Comparison of ENCODE assay signal across 2 cellular contexts in the genomic region with DNA sequence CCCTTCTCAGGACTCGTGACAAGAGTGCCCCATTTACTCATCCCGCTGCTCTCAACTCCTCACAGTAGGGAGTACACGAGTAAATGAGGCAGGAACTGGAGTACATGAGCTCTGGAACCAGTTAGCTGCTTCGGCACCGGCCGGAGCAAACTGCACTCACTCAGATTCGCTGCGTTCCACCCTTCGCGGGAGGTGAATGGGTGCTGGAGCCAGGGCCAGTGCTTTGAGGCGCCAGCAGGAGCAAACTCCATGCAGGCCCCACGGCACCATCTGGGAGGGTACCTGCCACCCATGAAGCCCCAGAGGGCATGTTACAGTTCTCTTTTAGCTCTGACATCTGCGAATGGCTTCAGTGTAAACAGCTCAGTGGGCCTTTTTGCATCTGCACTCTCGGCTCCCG.
TF ChIP-seq lines count a peak whose summit lies in the region.

No MANE protein-coding gene starts in this region.

TF ChIP-seq in IMR-90, 13 proteins besides CTCF, POLR2A, EP300 and RAD21:
- TF ChIP-seq RFX5 (IDR thresholded peaks at IDR 0.05; ENCODE audit: low read depth, low read length) = no peak
- TF ChIP-seq MXI1 (IDR thresholded peaks at IDR 0.05; ENCODE audit: borderline replicate concordance, low read depth, low read length) = no peak
- no peak for TF ChIP-seq MAFK (IDR thresholded peaks at IDR 0.05; ENCODE audit: low read depth, low read length)
- TF ChIP-seq SMC3 (IDR thresholded peaks at IDR 0.05; ENCODE audit: low read depth, low read length) = no peak
- TF ChIP-seq, protein P1, sequence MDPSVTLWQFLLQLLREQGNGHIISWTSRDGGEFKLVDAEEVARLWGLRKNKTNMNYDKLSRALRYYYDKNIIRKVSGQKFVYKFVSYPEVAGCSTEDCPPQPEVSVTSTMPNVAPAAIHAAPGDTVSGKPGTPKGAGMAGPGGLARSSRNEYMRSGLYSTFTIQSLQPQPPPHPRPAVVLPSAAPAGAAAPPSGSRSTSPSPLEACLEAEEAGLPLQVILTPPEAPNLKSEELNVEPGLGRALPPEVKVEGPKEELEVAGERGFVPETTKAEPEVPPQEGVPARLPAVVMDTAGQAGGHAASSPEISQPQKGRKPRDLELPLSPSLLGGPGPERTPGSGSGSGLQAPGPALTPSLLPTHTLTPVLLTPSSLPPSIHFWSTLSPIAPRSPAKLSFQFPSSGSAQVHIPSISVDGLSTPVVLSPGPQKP (IDR thresholded peaks at IDR 0.05; ENCODE audit: borderline replicate concordance, low read depth, low read length) = no peak
- TF ChIP-seq, protein P2, sequence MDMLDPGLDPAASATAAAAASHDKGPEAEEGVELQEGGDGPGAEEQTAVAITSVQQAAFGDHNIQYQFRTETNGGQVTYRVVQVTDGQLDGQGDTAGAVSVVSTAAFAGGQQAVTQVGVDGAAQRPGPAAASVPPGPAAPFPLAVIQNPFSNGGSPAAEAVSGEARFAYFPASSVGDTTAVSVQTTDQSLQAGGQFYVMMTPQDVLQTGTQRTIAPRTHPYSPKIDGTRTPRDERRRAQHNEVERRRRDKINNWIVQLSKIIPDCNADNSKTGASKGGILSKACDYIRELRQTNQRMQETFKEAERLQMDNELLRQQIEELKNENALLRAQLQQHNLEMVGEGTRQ (IDR thresholded peaks at IDR 0.05; ENCODE audit: low read depth, low read length) = no peak
- TF ChIP-seq NFE2L2 (IDR thresholded peaks at IDR 0.05; ENCODE audit: low read depth, low read length) = no peak
- no peak for TF ChIP-seq RCOR1 (IDR thresholded peaks at IDR 0.05; ENCODE audit: insufficient replicate concordance, low read length)
- TF ChIP-seq CEBPB (IDR thresholded peaks at IDR 0.05; ENCODE audit: low read depth, low read length) = no peak
- no peak for TF ChIP-seq BHLHE40 (IDR thresholded peaks at IDR 0.05; ENCODE audit: low read depth, low read length)
- no peak for TF ChIP-seq FOS (IDR thresholded peaks at IDR 0.05; ENCODE audit: low read depth, low read length)
- TF ChIP-seq CHD1 (IDR thresholded peaks at IDR 0.05; ENCODE audit: low read depth, low read length) = no peak
- no peak for TF ChIP-seq MAZ (IDR thresholded peaks at IDR 0.05; ENCODE audit: borderline replicate concordance, low read depth, low read length)
TF ChIP-seq in IMR-90: peak in this region for 0.

TF ChIP-seq in K562, 482 proteins besides CTCF, POLR2A, EP300 and RAD21:
- TF ChIP-seq ARID2 (IDR thresholded peaks at IDR 0.05) (no peak), TAL1 (IDR thresholded peaks at IDR 0.05) (no peak), ZNF431 (CRISPR knock-in tag; IDR thresholded peaks at IDR 0.05) (no peak), HDGF (IDR thresholded peaks at IDR 0.05) (no peak)
- TF ChIP-seq, protein P3, sequence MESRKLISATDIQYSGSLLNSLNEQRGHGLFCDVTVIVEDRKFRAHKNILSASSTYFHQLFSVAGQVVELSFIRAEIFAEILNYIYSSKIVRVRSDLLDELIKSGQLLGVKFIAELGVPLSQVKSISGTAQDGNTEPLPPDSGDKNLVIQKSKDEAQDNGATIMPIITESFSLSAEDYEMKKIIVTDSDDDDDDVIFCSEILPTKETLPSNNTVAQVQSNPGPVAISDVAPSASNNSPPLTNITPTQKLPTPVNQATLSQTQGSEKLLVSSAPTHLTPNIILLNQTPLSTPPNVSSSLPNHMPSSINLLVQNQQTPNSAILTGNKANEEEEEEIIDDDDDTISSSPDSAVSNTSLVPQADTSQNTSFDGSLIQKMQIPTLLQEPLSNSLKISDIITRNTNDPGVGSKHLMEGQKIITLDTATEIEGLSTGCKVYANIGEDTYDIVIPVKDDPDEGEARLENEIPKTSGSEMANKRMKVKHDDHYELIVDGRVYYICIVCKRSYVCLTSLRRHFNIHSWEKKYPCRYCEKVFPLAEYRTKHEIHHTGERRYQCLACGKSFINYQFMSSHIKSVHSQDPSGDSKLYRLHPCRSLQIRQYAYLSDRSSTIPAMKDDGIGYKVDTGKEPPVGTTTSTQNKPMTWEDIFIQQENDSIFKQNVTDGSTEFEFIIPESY (CRISPR knock-in tag; IDR thresholded peaks at IDR 0.05) = 0 out of 2 replicates have a peak, but pooled peaks have one; percentile 22
